ENCODE assay signal across 21 cellular contexts in the genomic region with DNA sequence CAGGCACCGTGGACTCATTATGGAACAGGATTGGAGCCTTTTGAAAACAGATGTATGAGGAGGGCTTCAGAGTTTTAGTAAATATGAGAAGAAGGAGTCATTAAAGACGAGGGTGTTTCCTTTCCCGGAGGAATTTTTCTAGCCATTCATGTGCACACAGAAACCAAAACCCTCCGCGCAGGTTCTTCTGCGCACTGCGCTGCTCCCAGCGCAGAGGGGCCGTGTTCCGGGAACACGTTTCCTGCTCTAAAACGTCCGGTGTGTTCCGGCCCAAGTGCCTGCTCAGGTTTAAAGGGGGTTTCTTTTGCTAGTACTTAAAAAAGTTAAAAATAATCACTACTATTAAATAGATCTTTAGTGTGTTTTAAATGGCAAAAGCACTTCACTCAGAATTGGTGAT. TPM values are rescaled to one million over a fixed set of nuclear protein-coding genes. Genes with fewer than 3 reads are reported as not detected.
A peak's percentile ranks its signal among the peaks of the same experiment; 100 is the strongest.
DNase-seq lines count a peak whose midpoint lies in the region; ATAC-seq and TF ChIP-seq lines count a peak whose summit lies in the region.
"Had no signal": no experiment of that assay in that cellular context is flagged by ENCODE, and none has a peak within 500 bp of the region (broad histone marks: within the 10 kb centered on the region; RNA-seq: fewer than 3 reads in every experiment).

No MANE protein-coding gene starts in this region.

- POLR2A ChIA-PET in CD4-positive, alpha-beta memory T cell (lab: Charles Lee; ENCODE audit: partially characterized antibody), result no interaction called here
- POLR2A ChIA-PET in naive thymus-derived CD8-positive, alpha-beta T cell (lab: Charles Lee), result no interaction called here

- H3K36me3 ChIP-seq in CD4-positive, alpha-beta memory T cell (ENCODE audit: insufficient read depth, low read length), result no peaks in the 10 kb centered on the region
- H3K36me3 ChIP-seq: ascending aorta, esophagus muscularis mucosa, thoracic aorta had no signal

- peak; percentile 24 for TF ChIP-seq POLR2A in GM19099 (IDR thresholded peaks at IDR 0.05; ENCODE audit: extremely low read depth, insufficient read length, low read depth)

- H3K4me1 ChIP-seq in CD4-positive, alpha-beta memory T cell (ENCODE audit: insufficient read depth, low read length), result peaks cover 13% of the 10 kb centered on the region
- H3K4me1 ChIP-seq: ascending aorta had no signal

- peak overlapping the region in 6 of 8 donors; percentile 0 to 70 (median 50) for H3K4me3 Mint-ChIP-seq in CD4-positive, alpha-beta memory T cell
- H3K4me3 Mint-ChIP-seq in activated T-helper 1 cell treated with anti-CD3 and anti-CD28 coated beads, Interleukin-12 subunit alpha, Interleukin-12 subunit beta, Interleukin-2, Interleukin-4 antibody, amounts not matched to agents 30 ng/mL and 10 ng/mL and 1 ng/mL, durations not matched to agents 14 hours and 24 hours and 36 hours, result peak overlapping the region; percentile 15
- H3K4me3 Mint-ChIP-seq in naive B cell, result peak overlapping the region; percentile 30 to 91 (median 71)
- peak overlapping the region in 3 of 10 donors; percentile 15 to 20 (median 17) for H3K4me3 Mint-ChIP-seq in naive thymus-derived CD8-positive, alpha-beta T cell
- H3K4me3 Mint-ChIP-seq: activated naive CD4-positive, alpha-beta T cell treated with anti-CD3 and anti-CD28 coated beads, Interleukin-2, amount 50 U/mL, for 24 hours; central memory CD8-positive, alpha-beta T cell had no signal

- no peaks in the 10 kb centered on the region for H3K36me3 Mint-ChIP-seq in CD4-positive, alpha-beta memory T cell
- no peaks in the 10 kb centered on the region for H3K36me3 Mint-ChIP-seq in activated T-helper 1 cell treated with anti-CD3 and anti-CD28 coated beads, Interleukin-12 subunit alpha, Interleukin-12 subunit beta, Interleukin-2, Interleukin-4 antibody, amounts not matched to agents 30 ng/mL and 10 ng/mL and 1 ng/mL, durations not matched to agents 14 hours and 24 hours and 36 hours (ENCODE audit: low read depth)
- H3K36me3 Mint-ChIP-seq in naive B cell, result no peaks in the 10 kb centered on the region
- no peaks in the 10 kb centered on the region for H3K36me3 Mint-ChIP-seq in naive thymus-derived CD8-positive, alpha-beta T cell
- H3K36me3 Mint-ChIP-seq: activated naive CD4-positive, alpha-beta T cell treated with anti-CD3 and anti-CD28 coated beads, Interleukin-2, amount 50 U/mL, for 24 hours had no signal

- DNase-seq in CD4-positive, alpha-beta memory T cell, result no peak
- no peak for DNase-seq in activated T-helper 1 cell treated with anti-CD3 and anti-CD28 coated beads, Interleukin-12 subunit alpha, Interleukin-12 subunit beta, Interleukin-2, Interleukin-4 antibody, amounts not matched to agents 30 ng/mL and 10 ng/mL and 1 ng/mL, durations not matched to agents 14 hours and 24 hours and 36 hours (ENCODE audit: low spot score)
- DNase-seq in naive B cell, result no peak
- DNase-seq in naive thymus-derived CD8-positive, alpha-beta T cell, result no peak
- no peak for DNase-seq in substantia nigra (lab: John Stamatoyannopoulos, UW)
- no peak for DNase-seq in left ventricle myocardium superior
- DNase-seq: activated T-cell treated with anti-CD3 and anti-CD28 coated beads for 4 hours, mucosa of descending colon, NCI-H1092 treated with DMSO at 0.1 percent for 48 hours, NCI-H2107, NCI-H69 had no signal

- no peaks in the 10 kb centered on the region for H3K9me3 Mint-ChIP-seq in CD4-positive, alpha-beta memory T cell
- H3K9me3 Mint-ChIP-seq in activated T-helper 1 cell treated with anti-CD3 and anti-CD28 coated beads, Interleukin-12 subunit alpha, Interleukin-12 subunit beta, Interleukin-2, Interleukin-4 antibody, amounts not matched to agents 30 ng/mL and 10 ng/mL and 1 ng/mL, durations not matched to agents 14 hours and 24 hours and 36 hours, result no peaks in the 10 kb centered on the region
- no peaks in the 10 kb centered on the region for H3K9me3 Mint-ChIP-seq in naive B cell
- H3K9me3 Mint-ChIP-seq in naive thymus-derived CD8-positive, alpha-beta T cell, result no peaks in the 10 kb centered on the region
- H3K9me3 Mint-ChIP-seq: activated naive CD4-positive, alpha-beta T cell treated with anti-CD3 and anti-CD28 coated beads, Interleukin-2, amount 50 U/mL, for 24 hours; central memory CD8-positive, alpha-beta T cell had no signal

- H3K27ac ChIP-seq in CD4-positive, alpha-beta memory T cell (ENCODE audit: low read depth, low read length), result no peak overlapping the region
- H3K27ac ChIP-seq in substantia nigra (ENCODE audit: low read depth, low read length, poor library complexity, severe bottlenecking), result no peak overlapping the region
- H3K27ac ChIP-seq: ascending aorta, esophagus muscularis mucosa, thoracic aorta had no signal

- ATAC-seq in naive B cell (ENCODE audit: low read depth in 2 of 2) (peak in 1 of 2 donors; percentile 38), GM18511 (IDR thresholded peaks at IDR 0.05; ENCODE audit: unreplicated experiment) (no peak), left ventricle myocardium superior (no peak)
- ATAC-seq in naive thymus-derived CD8-positive, alpha-beta T cell, result no peak
- ATAC-seq: left lobe of liver, mucosa of descending colon, Right ventricle myocardium inferior had no signal

- H3K4me1 Mint-ChIP-seq in CD4-positive, alpha-beta memory T cell, result peaks cover 8 to 16% (median 12%) of the 10 kb centered on the region in 4 donors
- peaks cover 6% of the 10 kb centered on the region for H3K4me1 Mint-ChIP-seq in activated T-helper 1 cell treated with anti-CD3 and anti-CD28 coated beads, Interleukin-12 subunit alpha, Interleukin-12 subunit beta, Interleukin-2, Interleukin-4 antibody, amounts not matched to agents 30 ng/mL and 10 ng/mL and 1 ng/mL, durations not matched to agents 14 hours and 24 hours and 36 hours (ENCODE audit: low read depth)
- peaks cover 30 to 55% (median 33%) of the 10 kb centered on the region in 3 donors for H3K4me1 Mint-ChIP-seq in naive B cell
- peaks cover 0 to 15% (median 0%) of the 10 kb centered on the region in 4 donors for H3K4me1 Mint-ChIP-seq in naive thymus-derived CD8-positive, alpha-beta T cell
- H3K4me1 Mint-ChIP-seq: activated naive CD4-positive, alpha-beta T cell treated with anti-CD3 and anti-CD28 coated beads, Interleukin-2, amount 50 U/mL, for 24 hours had no signal

- H3K27me3 Mint-ChIP-seq in CD4-positive, alpha-beta memory T cell, result peaks cover 0 to 2% of the 10 kb centered on the region in 2 donors
- peaks cover 2% of the 10 kb centered on the region for H3K27me3 Mint-ChIP-seq in activated T-helper 1 cell treated with anti-CD3 and anti-CD28 coated beads, Interleukin-12 subunit alpha, Interleukin-12 subunit beta, Interleukin-2, Interleukin-4 antibody, amounts not matched to agents 30 ng/mL and 10 ng/mL and 1 ng/mL, durations not matched to agents 14 hours and 24 hours and 36 hours (ENCODE audit: insufficient read depth)
- no peaks in the 10 kb centered on the region for H3K27me3 Mint-ChIP-seq in naive B cell
- H3K27me3 Mint-ChIP-seq in naive thymus-derived CD8-positive, alpha-beta T cell, result peaks cover 0 to 21% (median 12%) of the 10 kb centered on the region in 5 donors
- H3K27me3 Mint-ChIP-seq: activated naive CD4-positive, alpha-beta T cell treated with anti-CD3 and anti-CD28 coated beads, Interleukin-2, amount 50 U/mL, for 24 hours had no signal

- no peak overlapping the region for H3K4me3 ChIP-seq in CD4-positive, alpha-beta memory T cell (ENCODE audit: low read length in 2 of 2)
- H3K4me3 ChIP-seq: ascending aorta, esophagus muscularis mucosa, mucosa of descending colon, thoracic aorta had no signal

- no peaks in the 10 kb centered on the region for H3K9me3 ChIP-seq in CD4-positive, alpha-beta memory T cell (ENCODE audit: control insufficient read depth in 1 of 2, low read length in 2 of 2)
- H3K9me3 ChIP-seq: ascending aorta, esophagus muscularis mucosa, mucosa of descending colon, thoracic aorta had no signal

- intact Hi-C loops in CD4-positive, alpha-beta memory T cell (cut with micrococcal nuclease), result no loop called here
- intact Hi-C loops in activated T-helper 1 cell treated with anti-CD3 and anti-CD28 coated beads, Interleukin-12 subunit alpha, Interleukin-12 subunit beta, Interleukin-2, Interleukin-4 antibody, amounts not matched to agents 30 ng/mL and 10 ng/mL and 1 ng/mL, durations not matched to agents 14 hours and 24 hours and 36 hours (cut with micrococcal nuclease), result no loop called here
- intact Hi-C loops in left ventricle myocardium superior (cut with micrococcal nuclease), result loop anchor here (10.0 kb wide), 1 partner anchor 361 kb away; no protein-coding TSS in a partner anchor

- no peaks in the 10 kb centered on the region for H3K27me3 ChIP-seq in CD4-positive, alpha-beta memory T cell (ENCODE audit: insufficient read depth, low read length)
- H3K27me3 ChIP-seq: ascending aorta had no signal

- peak overlapping the region in 1 of 7 donors; percentile 11 for H3K27ac Mint-ChIP-seq in CD4-positive, alpha-beta memory T cell
- no peak overlapping the region for H3K27ac Mint-ChIP-seq in activated T-helper 1 cell treated with anti-CD3 and anti-CD28 coated beads, Interleukin-12 subunit alpha, Interleukin-12 subunit beta, Interleukin-2, Interleukin-4 antibody, amounts not matched to agents 30 ng/mL and 10 ng/mL and 1 ng/mL, durations not matched to agents 14 hours and 24 hours and 36 hours
- H3K27ac Mint-ChIP-seq in naive B cell, result peak overlapping the region in 3 of 6 donors; percentile 60 to 79 (median 70)
- H3K27ac Mint-ChIP-seq in naive thymus-derived CD8-positive, alpha-beta T cell, result no peak overlapping the region
- H3K27ac Mint-ChIP-seq: activated naive CD4-positive, alpha-beta T cell treated with anti-CD3 and anti-CD28 coated beads, Interleukin-2, amount 50 U/mL, for 24 hours had no signal

- CTCF ChIA-PET in CD4-positive, alpha-beta memory T cell (lab: Charles Lee; ENCODE audit: partially characterized antibody), result interaction anchor here (1.3 to 2.0 kb wide), 4 partner anchors 13 to 372 kb away, joined by 3 to 9 read pairs (median 7); no protein-coding TSS in a partner anchor

RNA-seq across cellular contexts. Expression of gene GPR31, which starts 11.6 kb away (rescaled TPM):
- not detected for total RNA-seq in CD4-positive, alpha-beta memory T cell
- not detected for polyA plus RNA-seq in CD4-positive, alpha-beta memory T cell
- not detected in 2 replicates for total RNA-seq in activated T-helper 1 cell treated with anti-CD3 and anti-CD28 coated beads, Interleukin-12 subunit alpha, Interleukin-12 subunit beta, Interleukin-2, Interleukin-4 antibody, amounts not matched to agents 30 ng/mL and 10 ng/mL and 1 ng/mL, durations not matched to agents 14 hours and 24 hours and 36 hours
- polyA plus RNA-seq in naive B cell (ENCODE audit: low read depth in 6 of 6), result not detected
- total RNA-seq in naive thymus-derived CD8-positive, alpha-beta T cell, result not detected
- not detected for polyA plus RNA-seq in naive thymus-derived CD8-positive, alpha-beta T cell
- not detected for total RNA-seq in left ventricle myocardium superior
- total RNA-seq: ascending aorta, esophagus muscularis mucosa, left lobe of liver, mucosa of descending colon, renal cortical epithelial cell, Right ventricle myocardium inferior, thoracic aorta had no signal

RNA-seq across cellular contexts. Expression of gene CCR6, which starts 23.3 kb away (rescaled TPM):
- total RNA-seq in CD4-positive, alpha-beta memory T cell, result 10 to 100 TPM; 21.7 to 23.7 TPM
- polyA plus RNA-seq in CD4-positive, alpha-beta memory T cell, result 100 to 1,000 TPM in 1 of 2 donors, 10 to 100 TPM in 1; 98.7 to 124 TPM
- total RNA-seq in activated T-helper 1 cell treated with anti-CD3 and anti-CD28 coated beads, Interleukin-12 subunit alpha, Interleukin-12 subunit beta, Interleukin-2, Interleukin-4 antibody, amounts not matched to agents 30 ng/mL and 10 ng/mL and 1 ng/mL, durations not matched to agents 14 hours and 24 hours and 36 hours, result not detected in 2 replicates
- polyA plus RNA-seq in naive B cell (ENCODE audit: low read depth in 6 of 6), result 100 to 1,000 TPM in 5 of 6 donors, 10 to 100 TPM in 1; 97.4 to 205 (median 126) TPM
- 1 to 10 TPM in 1 of 2 experiments, under 1 TPM in 1; 0.10 to 1.1 TPM for total RNA-seq in naive thymus-derived CD8-positive, alpha-beta T cell
- polyA plus RNA-seq in naive thymus-derived CD8-positive, alpha-beta T cell, result under 1 TPM; 0.26 to 0.51 (median 0.27) TPM
- total RNA-seq in left ventricle myocardium superior, result not detected
- total RNA-seq: ascending aorta, esophagus muscularis mucosa, left lobe of liver, renal cortical epithelial cell, Right ventricle myocardium inferior, thoracic aorta had no signal

Comparison
In these comparisons a context has a peak if more than half of its experiments do, and no peak if none do; other contexts are left out.
1. RNA of gene CCR6, which starts 23.3 kb away (total RNA-seq): 21.7 to 23.7 TPM in CD4-positive, alpha-beta memory T cell; 0.10 to 1.1 TPM in naive thymus-derived CD8-positive, alpha-beta T cell, not detected in left ventricle myocardium superior (single experiment) and not detected in activated T-helper 1 cell treated with anti-CD3 and anti-CD28 coated beads, Interleukin-12 subunit alpha, Interleukin-12 subunit beta, Interleukin-2, Interleukin-4 antibody, amounts not matched to agents 30 ng/mL and 10 ng/mL and 1 ng/mL, durations not matched to agents 14 hours and 24 hours and 36 hours; every median in the first group is over 10 times any median in the second.